Comparison of ENCODE assay signal across 15 cellular contexts in genomic region chr9:744790-745456, GRCh38.
DNase-seq lines count a peak whose midpoint lies in the region; TF ChIP-seq lines count a peak whose summit lies in the region.
"Had no signal": no experiment of that assay in that cellular context is flagged by ENCODE, and none has a peak within 500 bp of the region (broad histone marks: within the 10 kb centered on the region; RNA-seq: fewer than 3 reads in every experiment).

No MANE protein-coding gene starts in this region.

- intact Hi-C loops in breast epithelium (cut with DNase I; ENCODE audit: low total_unique reads): no loop called here
- intact Hi-C loops in MCF 10A (cut with micrococcal nuclease): no loop called here
- intact Hi-C loops in left ventricle myocardium inferior (cut with micrococcal nuclease): no loop called here
- intact Hi-C loops in prostate gland (cut with DNase I): loop anchor here (5.0 kb wide), 2 partner anchors 38 to 58 kb away; no protein-coding TSS in a partner anchor
- intact Hi-C loops in activated T-helper 1 cell treated with anti-CD3 and anti-CD28 coated beads, Interleukin-12 subunit alpha, Interleukin-12 subunit beta, Interleukin-2, Interleukin-4 antibody, amounts not matched to agents 30 ng/mL and 10 ng/mL and 1 ng/mL, durations not matched to agents 14 hours and 24 hours and 36 hours (cut with micrococcal nuclease): no loop called here

- no peaks in the 10 kb centered on the region for H3K9me3 Mint-ChIP-seq in MCF 10A (ENCODE audit: unreplicated experiment)
- H3K9me3 Mint-ChIP-seq in activated T-helper 1 cell treated with anti-CD3 and anti-CD28 coated beads, Interleukin-12 subunit alpha, Interleukin-12 subunit beta, Interleukin-2, Interleukin-4 antibody, amounts not matched to agents 30 ng/mL and 10 ng/mL and 1 ng/mL, durations not matched to agents 14 hours and 24 hours and 36 hours: no peaks in the 10 kb centered on the region

- WGBS in prostate gland: 41% methylated on average over 7 of the region's 7 CpGs

- no peaks in the 10 kb centered on the region for H3K27me3 Mint-ChIP-seq in MCF 10A (ENCODE audit: insufficient read depth, unreplicated experiment)
- H3K27me3 Mint-ChIP-seq in activated T-helper 1 cell treated with anti-CD3 and anti-CD28 coated beads, Interleukin-12 subunit alpha, Interleukin-12 subunit beta, Interleukin-2, Interleukin-4 antibody, amounts not matched to agents 30 ng/mL and 10 ng/mL and 1 ng/mL, durations not matched to agents 14 hours and 24 hours and 36 hours (ENCODE audit: insufficient read depth): no peaks in the 10 kb centered on the region

- H3K4me1 Mint-ChIP-seq in MCF 10A (ENCODE audit: insufficient read depth, unreplicated experiment): no peaks in the 10 kb centered on the region
- H3K4me1 Mint-ChIP-seq in activated T-helper 1 cell treated with anti-CD3 and anti-CD28 coated beads, Interleukin-12 subunit alpha, Interleukin-12 subunit beta, Interleukin-2, Interleukin-4 antibody, amounts not matched to agents 30 ng/mL and 10 ng/mL and 1 ng/mL, durations not matched to agents 14 hours and 24 hours and 36 hours (ENCODE audit: low read depth): peaks cover 18% of the 10 kb centered on the region

- no peak overlapping the region for H3K4me3 ChIP-seq in breast epithelium
- H3K4me3 ChIP-seq in left ventricle myocardium inferior: no peak overlapping the region
- no peak overlapping the region for H3K4me3 ChIP-seq in prostate gland

- no peaks in the 10 kb centered on the region for H3K4me1 ChIP-seq in breast epithelium
- H3K4me1 ChIP-seq in left ventricle myocardium inferior: peaks cover 82% of the 10 kb centered on the region
- peaks cover 10% of the 10 kb centered on the region for H3K4me1 ChIP-seq in prostate gland (replicated peaks)

- H3K27me3 ChIP-seq in breast epithelium (no peaks in the 10 kb centered on the region), left ventricle myocardium inferior (ENCODE audit: low read depth) (no peaks in the 10 kb centered on the region), prostate gland (replicated peaks; ENCODE audit: insufficient read depth) (no peaks in the 10 kb centered on the region)

- BruUV-seq in MCF 10A (replicated peaks; lab: Mats Ljungman, UMichigan): no TSS peak

- DNase-seq in breast epithelium (ENCODE audit: low spot score in 2 of 2): no peak
- DNase-seq in MCF 10A (ENCODE audit: unreplicated experiment): no peak
- DNase-seq in left ventricle myocardium inferior: peak; percentile 87
- no peak for DNase-seq in prostate gland (ENCODE audit: low spot score)
- DNase-seq in cortex of kidney (lab: John Stamatoyannopoulos, UW): no peak
- DNase-seq in NOMO-1 treated with dmso at 0.1 percent for 144 hours (lab: John Stamatoyannopoulos, UW; ENCODE audit: unreplicated experiment): no peak
- no peak for DNase-seq in NCI-H510A treated with DMSO at 0.1 percent for 48 hours (lab: John Stamatoyannopoulos, UW)
- no peak for DNase-seq in activated T-helper 1 cell treated with anti-CD3 and anti-CD28 coated beads, Interleukin-12 subunit alpha, Interleukin-12 subunit beta, Interleukin-2, Interleukin-4 antibody, amounts not matched to agents 30 ng/mL and 10 ng/mL and 1 ng/mL, durations not matched to agents 14 hours and 24 hours and 36 hours (ENCODE audit: low spot score)
- DNase-seq: activated CD8-positive, alpha-beta T cell treated with anti-CD3 and anti-CD28 coated beads, Interleukin-2, amount 10 ng/mL, durations not matched to agents 7 days and 5 days; activated gamma-delta T cell; COR-L47; erythroblast; midbrain; NCI-H1417 treated with DMSO at 0.1 percent for 48 hours; T-helper 9 cell had no signal

- CTCF ChIA-PET in MCF 10A (lab: Yijun Ruan, JAX): no interaction called here

- TF ChIP-seq CTCF in breast epithelium (IDR thresholded peaks at IDR 0.05) (no peak), MCF 10A (IDR thresholded peaks at IDR 0.05; ENCODE audit: unreplicated experiment) (no peak), left ventricle myocardium inferior (IDR thresholded peaks at IDR 0.05; ENCODE audit: borderline replicate concordance) (no peak), prostate gland (IDR thresholded peaks at IDR 0.05) (no peak)

- H3K36me3 ChIP-seq in breast epithelium (no peaks in the 10 kb centered on the region), left ventricle myocardium inferior (peaks cover 78% of the 10 kb centered on the region), prostate gland (peaks cover 10 to 27% of the 10 kb centered on the region in 2 donors)

- H3K27ac Mint-ChIP-seq in MCF 10A (ENCODE audit: low read depth, unreplicated experiment): no peak overlapping the region
- no peak overlapping the region for H3K27ac Mint-ChIP-seq in activated T-helper 1 cell treated with anti-CD3 and anti-CD28 coated beads, Interleukin-12 subunit alpha, Interleukin-12 subunit beta, Interleukin-2, Interleukin-4 antibody, amounts not matched to agents 30 ng/mL and 10 ng/mL and 1 ng/mL, durations not matched to agents 14 hours and 24 hours and 36 hours
- H3K27ac Mint-ChIP-seq: activated CD8-positive, alpha-beta T cell treated with anti-CD3 and anti-CD28 coated beads, Interleukin-2, amount 10 ng/mL, durations not matched to agents 7 days and 5 days had no signal

- H3K9me3 ChIP-seq in breast epithelium (no peaks in the 10 kb centered on the region), left ventricle myocardium inferior (replicated peaks) (no peaks in the 10 kb centered on the region), prostate gland (no peaks in the 10 kb centered on the region)

- H3K36me3 Mint-ChIP-seq in MCF 10A (ENCODE audit: insufficient read depth, unreplicated experiment): peaks cover 81% of the 10 kb centered on the region
- H3K36me3 Mint-ChIP-seq in activated T-helper 1 cell treated with anti-CD3 and anti-CD28 coated beads, Interleukin-12 subunit alpha, Interleukin-12 subunit beta, Interleukin-2, Interleukin-4 antibody, amounts not matched to agents 30 ng/mL and 10 ng/mL and 1 ng/mL, durations not matched to agents 14 hours and 24 hours and 36 hours (ENCODE audit: low read depth): no peaks in the 10 kb centered on the region

- peak overlapping the region; percentile 26 to 62 for H3K27ac ChIP-seq in breast epithelium
- H3K27ac ChIP-seq in left ventricle myocardium inferior (replicated peaks): peak overlapping the region; percentile 94
- peak overlapping the region; percentile 66 to 75 for H3K27ac ChIP-seq in prostate gland

- TF ChIP-seq POLR2A in breast epithelium (IDR thresholded peaks at IDR 0.05): no peak
- TF ChIP-seq POLR2A in prostate gland (IDR thresholded peaks at IDR 0.05): no peak

- no peak overlapping the region for H3K4me3 Mint-ChIP-seq in MCF 10A (ENCODE audit: unreplicated experiment)
- no peak overlapping the region for H3K4me3 Mint-ChIP-seq in activated T-helper 1 cell treated with anti-CD3 and anti-CD28 coated beads, Interleukin-12 subunit alpha, Interleukin-12 subunit beta, Interleukin-2, Interleukin-4 antibody, amounts not matched to agents 30 ng/mL and 10 ng/mL and 1 ng/mL, durations not matched to agents 14 hours and 24 hours and 36 hours
- H3K4me3 Mint-ChIP-seq: activated CD8-positive, alpha-beta T cell treated with anti-CD3 and anti-CD28 coated beads, Interleukin-2, amount 10 ng/mL, durations not matched to agents 7 days and 5 days had no signal

- POLR2A ChIA-PET in MCF 10A (lab: Yijun Ruan, JAX): no interaction called here

Comparison
In these comparisons a context has a peak if more than half of its experiments do, and no peak if none do; other contexts are left out.
1. H3K27ac ChIP-seq: peak in every context shown above with its lines; median percentile 94 in left ventricle myocardium inferior; 70 in prostate gland; 44 in breast epithelium.